In the genomic region with DNA sequence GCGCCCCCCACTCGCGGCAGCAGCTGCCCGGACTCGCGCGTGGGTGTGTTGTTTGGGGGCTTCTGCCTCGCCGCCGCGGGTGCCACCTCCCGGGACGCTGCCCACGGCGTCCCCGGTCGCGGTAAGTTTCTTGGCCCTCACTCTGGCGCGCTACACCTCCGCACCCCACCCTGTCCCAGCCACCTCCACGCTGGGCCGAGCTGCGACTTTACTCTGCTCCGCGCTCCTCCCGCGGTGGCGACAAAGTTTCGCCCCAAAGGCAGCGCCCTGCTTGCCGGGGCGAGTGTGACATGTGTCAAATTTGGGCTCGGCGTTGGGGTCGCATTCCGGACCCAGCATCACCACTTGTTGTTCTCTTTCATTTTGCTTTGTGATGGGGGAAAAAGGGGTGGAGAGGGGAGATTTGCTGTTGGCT, we compare ENCODE assay signal across 8 cellular contexts.
DNase-seq lines count a peak whose midpoint lies in the region; ATAC-seq, FAIRE-seq and TF ChIP-seq lines count a peak whose summit lies in the region.

No MANE protein-coding gene starts in this region.

- peaks cover 0 to 35% of the 10 kb centered on the region in 2 donors for H3K4me1 ChIP-seq in left lung
- peaks cover 4 to 33% of the 10 kb centered on the region in 2 donors for H3K4me1 ChIP-seq in thoracic aorta (ENCODE audit: control insufficient read depth in 1 of 2, low read depth in 2 of 2)

- H3K4me3 ChIP-seq in bronchial epithelial cell (ENCODE audit: low read depth, low read length) (peak overlapping the region; percentile 76), left lung (peak overlapping the region; percentile 45 to 51), thoracic aorta (peak overlapping the region; percentile 79)

- no peaks in the 10 kb centered on the region for H3K36me3 ChIP-seq in bronchial epithelial cell (ENCODE audit: control insufficient read depth, insufficient read depth, low read length)
- H3K36me3 ChIP-seq in left lung = no peaks in the 10 kb centered on the region
- H3K36me3 ChIP-seq in thoracic aorta = no peaks in the 10 kb centered on the region

- ATAC-seq in left lung = peak; percentile 6
- ATAC-seq in thoracic aorta (ENCODE audit: insufficient number of reproducible peaks, low FRiP score, low read depth) = no peak
- ATAC-seq in GM21717 (IDR thresholded peaks at IDR 0.05; ENCODE audit: unreplicated experiment) = no peak

- no peak for FAIRE-seq in bronchial epithelial cell (lab: Jason Lieb, UNC)

- peak overlapping the region; percentile 82 to 92 for H3K27ac ChIP-seq in left lung
- peak overlapping the region; percentile 95 to 96 for H3K27ac ChIP-seq in thoracic aorta

- DNase-seq in ELF-1 (ENCODE audit: low read depth, low spot score) (peak; percentile 15), HuH-7 (ENCODE audit: low spot score) (peak; percentile 37), bronchial epithelial cell (ENCODE audit: low read depth) (no peak), left lung (peak; percentile 39 to 80), thoracic aorta (ENCODE audit: low spot score) (no peak), SIG-M5 (lab: John Stamatoyannopoulos, UW) (no peak)
- no peak for DNase-seq in central memory CD4-positive, alpha-beta T cell

- H3K9me3 ChIP-seq in left lung (no peaks in the 10 kb centered on the region), thoracic aorta (no peaks in the 10 kb centered on the region)

- TF ChIP-seq CTCF in bronchial epithelial cell (IDR thresholded peaks at IDR 0.05; ENCODE audit: insufficient read depth, low read length, severe bottlenecking) (no peak), left lung (IDR thresholded peaks at IDR 0.05) (no peak), thoracic aorta (IDR thresholded peaks at IDR 0.05) (no peak)

- intact Hi-C loops in left lung (cut with DNase I) = no loop called here

- peaks cover 4% of the 10 kb centered on the region for H3K27me3 ChIP-seq in bronchial epithelial cell (ENCODE audit: control insufficient read depth, insufficient read depth, low read length)
- peaks cover 32 to 96% of the 10 kb centered on the region in 2 donors for H3K27me3 ChIP-seq in left lung
- no peaks in the 10 kb centered on the region for H3K27me3 ChIP-seq in thoracic aorta (replicated peaks; ENCODE audit: insufficient read depth)

Comparison
In these comparisons a context has a peak if more than half of its experiments do, and no peak if none do; other contexts are left out.
1. DNase-seq: peak in ELF-1 (single experiment), HuH-7 (single experiment) and left lung (2 of 2); none in bronchial epithelial cell (single experiment), thoracic aorta (single experiment), central memory CD4-positive, alpha-beta T cell (single experiment) and SIG-M5 (single experiment).
2. Peak in every context shown above with its lines, with median percentiles within 50 percentile points of each other: H3K4me3 ChIP-seq.